Comparison of ENCODE assay signal across 9 cellular contexts in the genomic region with DNA sequence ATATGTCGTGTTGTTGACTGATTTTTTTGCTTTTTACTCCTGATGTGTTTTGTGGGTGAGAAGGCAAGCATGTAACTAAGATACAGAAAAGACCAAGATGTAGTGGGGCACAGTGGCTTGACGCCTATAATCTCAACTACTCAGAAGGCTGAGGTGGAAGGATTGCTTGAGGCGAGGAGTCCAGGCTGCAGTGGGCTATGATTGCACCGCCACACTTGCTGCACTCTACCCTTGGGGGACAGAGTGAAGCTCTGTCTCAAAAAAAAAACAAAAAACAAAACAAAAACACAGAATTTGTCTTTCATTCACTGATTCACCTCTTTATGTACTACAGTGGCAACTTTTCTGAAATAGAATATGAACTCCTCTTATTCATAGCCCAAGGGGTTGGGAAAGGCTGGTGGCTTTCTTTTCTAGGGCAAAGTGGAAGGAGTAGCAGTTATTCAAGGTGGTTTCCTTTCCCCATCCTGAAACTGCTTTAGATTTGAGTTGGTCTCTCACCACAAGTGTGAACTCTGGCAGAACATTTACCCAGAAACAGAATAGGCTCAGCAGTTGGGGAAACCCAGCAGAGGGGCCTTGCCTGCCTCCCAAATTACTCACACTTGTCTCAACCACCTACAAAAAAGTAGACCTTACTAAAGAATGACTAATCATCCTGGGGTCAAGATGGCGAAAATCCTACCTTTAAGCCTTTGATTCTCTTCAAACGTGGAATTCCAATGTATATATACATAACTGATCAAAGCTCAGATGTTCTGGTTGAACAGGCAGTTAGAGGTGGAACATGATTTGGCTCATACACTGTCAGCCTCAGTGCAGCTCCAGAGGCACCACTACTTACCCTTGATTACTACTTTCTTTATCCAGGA. TPM values are rescaled to one million over a fixed set of nuclear protein-coding genes. Genes with fewer than 3 reads are reported as not detected.
DNase-seq lines count a peak whose midpoint lies in the region; ATAC-seq, FAIRE-seq and TF ChIP-seq lines count a peak whose summit lies in the region.
"Had no signal": no experiment of that assay in that cellular context is flagged by ENCODE, and none has a peak within 500 bp of the region (broad histone marks: within the 10 kb centered on the region; RNA-seq: fewer than 3 reads in every experiment).

No MANE protein-coding gene starts in this region.

- no peaks in the 10 kb centered on the region for H3K9me3 ChIP-seq in spleen

- 73 to 82% (median 75%) methylated on average over 6 of the region's 6 CpGs for WGBS in spleen, 5 donors

- intact Hi-C loops in spleen (cut with DNase I; ENCODE audit: low total_unique reads), result no loop called here

- TF ChIP-seq POLR2A in spleen (IDR thresholded peaks at IDR 0.05) (no peak), H54 (IDR thresholded peaks at IDR 0.05; ENCODE audit: low read depth, low read length) (no peak)

- TF ChIP-seq CTCF in spleen (IDR thresholded peaks at IDR 0.05 in 8 of 11, conservative IDR thresholded peaks at IDR 0.05 in 3 of 11), result no peak

- H3K4me3 ChIP-seq in spleen, result peak overlapping the region in 1 of 8 donors; percentile 21

- H3K27me3 ChIP-seq in spleen (replicated peaks in 1 of 7), result no peaks in the 10 kb centered on the region

- peak; percentile 81 for ATAC-seq in HG03457 (IDR thresholded peaks at IDR 0.05; ENCODE audit: unreplicated experiment)

- peaks cover 0 to 25% (median 5%) of the 10 kb centered on the region in 6 donors for H3K36me3 ChIP-seq in spleen

- peak; percentile 35 to 46 for DNase-seq in activated CD4-positive, alpha-beta T cell treated with anti-CD3 and anti-CD28 coated beads for 24 hours (ENCODE audit: low read depth in 2 of 2)
- DNase-seq in activated CD4-positive, alpha-beta T cell treated with anti-CD3 and anti-CD28 coated beads for 1 hour, result no peak
- peak; percentile 65 to 75 for DNase-seq in activated T-cell treated with anti-CD3 and anti-CD28 coated beads, Interleukin-2, amount 50 U/mL, for 48 hours
- no peak for DNase-seq in spleen
- DNase-seq in nucleus accumbens (lab: John Stamatoyannopoulos, UW), result no peak
- no peak for DNase-seq in H54 (ENCODE audit: insufficient read length, low spot score)
- DNase-seq in HT-29 (ENCODE audit: low spot score), result no peak

- H3K4me1 ChIP-seq in spleen, result peaks cover 64 to 100% (median 95%) of the 10 kb centered on the region in 6 donors

- FAIRE-seq in H54 (lab: Jason Lieb, UNC), result no peak
- FAIRE-seq: A204.1 had no signal

- H3K27ac ChIP-seq in spleen, result peak overlapping the region; percentile 4 to 100 (median 91)

RNA-seq across cellular contexts. Expression of gene TANK, which starts 6.5 kb away (rescaled TPM):
- total RNA-seq in spleen, result 100 to 1,000 TPM in 6 of 7 donors, 10 to 100 TPM in 1; 84.6 to 152 (median 122) TPM
- 10 to 100 TPM; 37.5 to 44.7 (median 44.4) TPM for polyA plus RNA-seq in spleen
- 52.2 and 55.8 TPM in 2 replicates for total RNA-seq in HT-29 (2014; rRNA removed; shearing (Covaris generic))

Comparison
In these comparisons a context has a peak if more than half of its experiments do, and no peak if none do; other contexts are left out.
1. DNase-seq: peak in activated CD4-positive, alpha-beta T cell treated with anti-CD3 and anti-CD28 coated beads for 24 hours (2 of 2) and activated T-cell treated with anti-CD3 and anti-CD28 coated beads, Interleukin-2, amount 50 U/mL, for 48 hours (2 of 2); none in activated CD4-positive, alpha-beta T cell treated with anti-CD3 and anti-CD28 coated beads for 1 hour (single experiment), spleen (single experiment), nucleus accumbens (0 of 56), H54 (single experiment) and HT-29 (single experiment).